35 cellular contexts compared by ENCODE assay signal in the genomic region with DNA sequence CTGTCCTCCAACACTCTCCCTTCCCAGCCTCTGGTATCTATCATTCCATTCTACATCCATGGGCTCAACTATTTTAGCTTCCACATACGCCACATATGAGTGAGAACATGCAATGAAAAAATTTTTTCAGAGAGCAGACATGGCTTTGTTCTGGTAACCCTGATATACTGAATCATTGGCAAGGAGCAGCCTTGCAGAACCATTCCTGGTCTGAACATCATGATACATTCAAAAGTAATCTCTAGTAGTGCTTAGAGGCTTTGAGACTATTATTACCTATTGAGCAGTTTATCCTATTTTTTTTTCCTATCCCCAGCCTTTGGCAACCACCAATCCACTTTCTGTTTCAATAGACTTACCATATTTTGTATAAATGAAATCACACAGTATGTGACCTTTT.
"Had no signal": no experiment of that assay in that cellular context is flagged by ENCODE, and none has a peak within 500 bp of the region (broad histone marks: within the 10 kb centered on the region; RNA-seq: fewer than 3 reads in every experiment).

No MANE protein-coding gene starts in this region.

- DNase-seq: Karpas-422, Kasumi-1, KBM-7, KG1, MG63, MM.1S, MV-4-11, NCI-H1048, NCI-H1092, NCI-H1092 treated with DMSO at 0.1 percent for 48 hours, NCI-H1105, NCI-H1105 treated with DMSO at 0.1 percent for 48 hours, NCI-H1417, NCI-H1417 treated with DMSO at 0.1 percent for 48 hours, NCI-H1436, NCI-H1436 treated with DMSO at 0.1 percent for 48 hours, NCI-H146, NCI-H1694, NCI-H1694 treated with DMSO at 0.1 percent for 48 hours, NCI-H187, NCI-H187 treated with DMSO at 0.1 percent for 48 hours, NCI-H1930, NCI-H2029, NCI-H2029 treated with DMSO at 0.1 percent for 48 hours, NCI-H2081, NCI-H2081 treated with DMSO at 0.1 percent for 48 hours, NCI-H2107, NCI-H2171, NCI-H2171 treated with DMSO at 0.1 percent for 48 hours, NCI-H2227 treated with DMSO at 0.1 percent for 48 hours, NCI-H226, NCI-H345, NCI-H446, NCI-H446 treated with DMSO at 0.1 percent for 48 hours had no signal

- H3K9me3 ChIP-seq: MG63 had no signal

- H3K27me3 ChIP-seq: MG63 had no signal

- H3K27ac ChIP-seq: KMS-11 had no signal

- H3K36me3 ChIP-seq: MG63 had no signal

- H3K4me3 ChIP-seq: MG63 had no signal
